10 cellular contexts compared by ENCODE assay signal in the genomic region with DNA sequence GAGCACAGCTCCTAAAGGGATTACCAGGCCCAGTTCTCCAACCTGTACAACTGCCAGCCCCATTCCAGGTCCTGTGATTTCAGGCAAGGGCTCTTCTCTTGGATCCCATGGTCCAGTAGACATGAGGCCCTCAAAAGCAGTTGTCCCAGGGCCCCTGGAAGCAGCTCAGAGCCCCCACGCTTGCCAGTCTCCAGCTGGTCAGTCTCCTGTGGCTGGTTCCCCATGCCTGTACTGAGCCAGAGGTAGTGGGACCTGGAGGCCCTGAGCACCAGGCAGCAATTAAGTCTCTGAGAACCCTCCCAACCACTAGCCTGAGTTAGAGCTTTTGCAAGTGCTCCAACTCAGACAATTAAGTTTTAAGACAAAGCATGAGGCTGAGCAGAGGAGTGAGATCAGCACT.
"Had no signal": no experiment of that assay in that cellular context is flagged by ENCODE, and none has a peak within 500 bp of the region (broad histone marks: within the 10 kb centered on the region; RNA-seq: fewer than 3 reads in every experiment).

No MANE protein-coding gene starts in this region.

- DNase-seq: HFFc6, IMR-90, KBM-7 had no signal

- H3K4me2 ChIP-seq: GM23338, KMS-11 had no signal

- H3K27ac ChIP-seq: KMS-11 had no signal

- H3K4me3 ChIP-seq: GM23338, HAP-1 had no signal

- H3K4me3 Mint-ChIP-seq: GM23338, HFFc6 had no signal

- FAIRE-seq: H1, H54, HTR-8/SVneo had no signal

- H3K36me3 ChIP-seq: HAP-1 had no signal

- H3K4me1 Mint-ChIP-seq: GM23338 had no signal

- H2AFZ ChIP-seq: GM23338 had no signal

- H3K9ac ChIP-seq: KMS-11 had no signal

- H3K27ac Mint-ChIP-seq: GM23338, HFFc6 had no signal

- ATAC-seq: HCT116 had no signal
